ENCODE assay signal across 1 cellular context in the genomic region with DNA sequence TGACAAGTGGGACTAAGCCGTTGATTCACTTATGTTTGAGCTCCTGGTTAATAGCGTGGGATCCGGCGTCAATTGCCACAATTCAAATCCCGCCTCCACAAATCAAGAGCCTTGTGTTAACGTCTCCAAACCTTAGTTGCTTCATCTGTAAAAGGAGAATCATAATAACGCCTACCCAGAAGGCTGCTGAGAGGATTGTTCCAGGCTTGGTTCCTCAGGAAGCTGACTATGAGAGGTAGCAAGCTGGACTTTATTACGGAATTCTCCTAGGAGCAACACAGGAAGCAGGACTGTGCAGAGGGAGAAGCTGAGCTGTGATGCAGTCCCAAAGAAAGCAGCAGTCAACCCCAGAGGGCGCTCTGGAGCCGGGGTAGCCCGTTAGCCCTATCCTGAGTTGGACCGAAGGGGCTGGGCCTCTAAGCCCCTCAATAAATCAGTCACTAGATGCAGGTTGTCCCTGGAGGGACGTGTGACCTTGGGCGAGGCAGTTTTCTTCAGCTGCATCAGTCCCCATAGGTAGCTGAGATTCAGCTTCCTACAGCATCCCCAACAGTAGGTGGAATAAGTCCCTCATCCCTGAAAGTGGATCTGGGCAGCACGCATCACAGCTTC.
TF ChIP-seq lines count a peak whose summit lies in the region.

No MANE protein-coding gene starts in this region.

TF ChIP-seq in GM23338, 12 proteins besides CTCF, POLR2A, EP300 and RAD21 (continued from another document):
- TF ChIP-seq, protein P1, sequence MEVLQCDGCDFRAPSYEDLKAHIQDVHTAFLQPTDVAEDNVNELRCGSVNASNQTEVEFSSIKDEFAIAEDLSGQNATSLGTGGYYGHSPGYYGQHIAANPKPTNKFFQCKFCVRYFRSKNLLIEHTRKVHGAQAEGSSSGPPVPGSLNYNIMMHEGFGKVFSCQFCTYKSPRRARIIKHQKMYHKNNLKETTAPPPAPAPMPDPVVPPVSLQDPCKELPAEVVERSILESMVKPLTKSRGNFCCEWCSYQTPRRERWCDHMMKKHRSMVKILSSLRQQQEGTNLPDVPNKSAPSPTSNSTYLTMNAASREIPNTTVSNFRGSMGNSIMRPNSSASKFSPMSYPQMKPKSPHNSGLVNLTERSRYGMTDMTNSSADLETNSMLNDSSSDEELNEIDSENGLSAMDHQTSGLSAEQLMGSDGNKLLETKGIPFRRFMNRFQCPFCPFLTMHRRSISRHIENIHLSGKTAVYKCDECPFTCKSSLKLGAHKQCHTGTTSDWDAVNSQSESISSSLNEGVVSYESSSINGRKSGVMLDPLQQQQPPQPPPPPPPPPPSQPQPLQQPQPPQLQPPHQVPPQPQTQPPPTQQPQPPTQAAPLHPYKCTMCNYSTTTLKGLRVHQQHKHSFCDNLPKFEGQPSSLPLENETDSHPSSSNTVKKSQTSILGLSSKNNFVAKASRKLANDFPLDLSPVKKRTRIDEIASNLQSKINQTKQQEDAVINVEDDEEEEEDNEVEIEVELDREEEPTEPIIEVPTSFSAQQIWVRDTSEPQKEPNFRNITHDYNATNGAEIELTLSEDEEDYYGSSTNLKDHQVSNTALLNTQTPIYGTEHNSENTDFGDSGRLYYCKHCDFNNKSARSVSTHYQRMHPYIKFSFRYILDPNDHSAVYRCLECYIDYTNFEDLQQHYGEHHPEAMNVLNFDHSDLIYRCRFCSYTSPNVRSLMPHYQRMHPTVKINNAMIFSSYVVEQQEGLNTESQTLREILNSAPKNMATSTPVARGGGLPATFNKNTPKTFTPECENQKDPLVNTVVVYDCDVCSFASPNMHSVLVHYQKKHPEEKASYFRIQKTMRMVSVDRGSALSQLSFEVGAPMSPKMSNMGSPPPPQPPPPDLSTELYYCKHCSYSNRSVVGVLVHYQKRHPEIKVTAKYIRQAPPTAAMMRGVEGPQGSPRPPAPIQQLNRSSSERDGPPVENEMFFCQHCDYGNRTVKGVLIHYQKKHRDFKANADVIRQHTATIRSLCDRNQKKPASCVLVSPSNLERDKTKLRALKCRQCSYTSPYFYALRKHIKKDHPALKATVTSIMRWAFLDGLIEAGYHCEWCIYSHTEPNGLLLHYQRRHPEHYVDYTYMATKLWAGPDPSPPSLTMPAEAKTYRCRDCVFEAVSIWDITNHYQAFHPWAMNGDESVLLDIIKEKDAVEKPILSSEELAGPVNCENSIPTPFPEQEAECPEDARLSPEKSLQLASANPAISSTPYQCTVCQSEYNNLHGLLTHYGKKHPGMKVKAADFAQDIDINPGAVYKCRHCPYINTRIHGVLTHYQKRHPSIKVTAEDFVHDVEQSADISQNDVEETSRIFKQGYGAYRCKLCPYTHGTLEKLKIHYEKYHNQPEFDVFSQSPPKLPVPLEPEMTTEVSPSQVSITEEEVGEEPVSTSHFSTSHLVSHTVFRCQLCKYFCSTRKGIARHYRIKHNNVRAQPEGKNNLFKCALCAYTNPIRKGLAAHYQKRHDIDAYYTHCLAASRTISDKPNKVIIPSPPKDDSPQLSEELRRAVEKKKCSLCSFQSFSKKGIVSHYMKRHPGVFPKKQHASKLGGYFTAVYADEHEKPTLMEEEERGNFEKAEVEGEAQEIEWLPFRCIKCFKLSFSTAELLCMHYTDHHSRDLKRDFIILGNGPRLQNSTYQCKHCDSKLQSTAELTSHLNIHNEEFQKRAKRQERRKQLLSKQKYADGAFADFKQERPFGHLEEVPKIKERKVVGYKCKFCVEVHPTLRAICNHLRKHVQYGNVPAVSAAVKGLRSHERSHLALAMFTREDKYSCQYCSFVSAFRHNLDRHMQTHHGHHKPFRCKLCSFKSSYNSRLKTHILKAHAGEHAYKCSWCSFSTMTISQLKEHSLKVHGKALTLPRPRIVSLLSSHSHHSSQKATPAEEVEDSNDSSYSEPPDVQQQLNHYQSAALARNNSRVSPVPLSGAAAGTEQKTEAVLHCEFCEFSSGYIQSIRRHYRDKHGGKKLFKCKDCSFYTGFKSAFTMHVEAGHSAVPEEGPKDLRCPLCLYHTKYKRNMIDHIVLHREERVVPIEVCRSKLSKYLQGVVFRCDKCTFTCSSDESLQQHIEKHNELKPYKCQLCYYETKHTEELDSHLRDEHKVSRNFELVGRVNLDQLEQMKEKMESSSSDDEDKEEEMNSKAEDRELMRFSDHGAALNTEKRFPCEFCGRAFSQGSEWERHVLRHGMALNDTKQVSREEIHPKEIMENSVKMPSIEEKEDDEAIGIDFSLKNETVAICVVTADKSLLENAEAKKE (CRISPR knock-in tag; IDR thresholded peaks at IDR 0.05), result no peak
- TF ChIP-seq POLR2AphosphoS5 (IDR thresholded peaks at IDR 0.05; ENCODE audit: low read depth) (no peak), ZNF114 (CRISPR knock-in tag; IDR thresholded peaks at IDR 0.05) (no peak)
TF ChIP-seq in GM23338: peak in this region for 0.
